8 cellular contexts compared by ENCODE assay signal in genomic region chr22:38272373-38273134, GRCh38. TPM values are rescaled to one million over a fixed set of nuclear protein-coding genes. Genes with fewer than 3 reads are reported as not detected.
DNase-seq lines count a peak whose midpoint lies in the region; ATAC-seq, FAIRE-seq and TF ChIP-seq lines count a peak whose summit lies in the region.

Gene TMEM184B, minus strand, starts transcription at chr22:38273010. Its CDS starts 25,049 bp downstream, at chr22:38247961.

- no peaks in the 10 kb centered on the region for H3K9me3 ChIP-seq in kidney (ENCODE audit: control insufficient read depth in 1 of 2, low read length in 2 of 2)

- no peaks in the 10 kb centered on the region for H3K27me3 Mint-ChIP-seq in central memory CD8-positive, alpha-beta T cell

- peak within 1 kb of the TSS; percentile 91 for H3K4me3 Mint-ChIP-seq in central memory CD8-positive, alpha-beta T cell

- H3K36me3 ChIP-seq in kidney (ENCODE audit: control insufficient read depth in 1 of 2, insufficient read depth in 2 of 2, low read length in 2 of 2): no peaks in the 10 kb centered on the region

- TF ChIP-seq CTCF in kidney (IDR thresholded peaks at IDR 0.05; ENCODE audit: borderline replicate concordance, extremely low read depth, insufficient read depth): no peak

- H3K36me3 Mint-ChIP-seq in central memory CD8-positive, alpha-beta T cell (ENCODE audit: insufficient read depth): peaks cover 14% of the 10 kb centered on the region

- H3K27ac Mint-ChIP-seq in central memory CD8-positive, alpha-beta T cell (ENCODE audit: low read depth): peak within 1 kb of the TSS; percentile 93

- peak within 1 kb of the TSS; percentile 88 to 93 for H3K27ac ChIP-seq in kidney (ENCODE audit: low read depth in 2 of 2, low read length in 2 of 2)

- in situ Hi-C loops in G401 (cut with HindIII; ENCODE audit: low sequenced_read_pairs): loop anchor here (25.0 kb wide), 1 partner anchor 160 kb away; the partner anchor contains the start of gene BAIAP2L2

- peak within 1 kb of the TSS; percentile 84 to 88 for H3K4me3 ChIP-seq in kidney (ENCODE audit: low read length in 2 of 2)

- intact Hi-C loops in kidney (cut with DNase I): no loop called here

- peaks cover 49% of the 10 kb centered on the region for H3K4me1 Mint-ChIP-seq in central memory CD8-positive, alpha-beta T cell

- H3K9ac ChIP-seq in kidney (ENCODE audit: low read length in 2 of 2): peak within 1 kb of the TSS; percentile 83 to 95

- peaks cover 21 to 23% of the 10 kb centered on the region in 2 donors for H3K4me1 ChIP-seq in kidney (ENCODE audit: control insufficient read depth in 1 of 2, insufficient read depth in 1 of 2, low read depth in 1 of 2, low read length in 2 of 2)

- H3K9me3 Mint-ChIP-seq in central memory CD8-positive, alpha-beta T cell: no peaks in the 10 kb centered on the region

- TF ChIP-seq POLR2A in H54 (IDR thresholded peaks at IDR 0.05; ENCODE audit: low read depth, low read length): peak; percentile 76

- peak; percentile 95 for ATAC-seq in central memory CD8-positive, alpha-beta T cell (replicated peaks; ENCODE audit: extremely low read depth, poor library complexity, severe bottlenecking)
- ATAC-seq in GM18519 (IDR thresholded peaks at IDR 0.05; ENCODE audit: low FRiP score, unreplicated experiment): no peak

- FAIRE-seq in H54 (lab: Jason Lieb, UNC): no peak
- no peak for FAIRE-seq in kidney (lab: Jason Lieb, UNC)

- DNase-seq in G401 (ENCODE audit: low spot score) (peak; percentile 77), H54 (ENCODE audit: insufficient read length, low spot score) (peak; percentile 77), NCI-H128 (lab: John Stamatoyannopoulos, UW; ENCODE audit: unreplicated experiment) (peak; percentile 30), kidney (peak; percentile 90)
- peak; percentile 86 for DNase-seq in activated CD4-positive, CD25-positive, alpha-beta regulatory T cell treated with anti-CD3 and anti-CD28 coated beads, Interleukin-2, amount 50 U/mL, for 72 hours
- peak; percentile 67 to 70 for DNase-seq in central memory CD8-positive, alpha-beta T cell (ENCODE audit: low spot score in 2 of 2)
- DNase-seq in stimulated activated CD4-positive, alpha-beta T cell treated with anti-CD3 and anti-CD28 coated beads, Interleukin-12 subunit alpha, Interleukin-12 subunit beta, amount 100 ng/mL, for 48 hours (ENCODE audit: low read depth in 2 of 3, low spot score in 1 of 3): peak; percentile 48 to 79 (median 58)

RNA-seq across cellular contexts. Expression of gene TMEM184B, which starts in this region (rescaled TPM):
- 16.2 and 20.5 TPM in 2 replicates for total RNA-seq in G401 (2014; rRNA removed; shearing (Covaris generic))
- total RNA-seq in kidney: 54.1 TPM
- polyA plus RNA-seq in kidney (ENCODE audit: insufficient read depth, low read depth, low replicate concordance): 22.9 TPM

Comparison
In these comparisons a context has a peak if more than half of its experiments do, and no peak if none do; other contexts are left out.
1. DNase-seq: peak in every context shown above with its lines; median percentile 90 in kidney; 86 in activated CD4-positive, CD25-positive, alpha-beta regulatory T cell treated with anti-CD3 and anti-CD28 coated beads, Interleukin-2, amount 50 U/mL, for 72 hours; 77 in G401; 77 in H54; 68 in central memory CD8-positive, alpha-beta T cell; 58 in stimulated activated CD4-positive, alpha-beta T cell treated with anti-CD3 and anti-CD28 coated beads, Interleukin-12 subunit alpha, Interleukin-12 subunit beta, amount 100 ng/mL, for 48 hours; 30 in NCI-H128.